ENCODE assay signal across 36 cellular contexts in genomic region chr2:119417898-119418297, GRCh38. TPM values are rescaled to one million over a fixed set of nuclear protein-coding genes. Genes with fewer than 3 reads are reported as not detected.
"Had no signal": no experiment of that assay in that cellular context is flagged by ENCODE, and none has a peak within 500 bp of the region (broad histone marks: within the 10 kb centered on the region; RNA-seq: fewer than 3 reads in every experiment).

No MANE protein-coding gene starts in this region.

- H3K36me3 ChIP-seq: adrenal gland, ascending aorta, cardiac muscle cell had no signal

- FAIRE-seq: bronchial epithelial cell, TTC549 had no signal

- ATAC-seq: activated CD8-positive, alpha-beta T cell treated with anti-CD3 and anti-CD28 coated beads for 36 hours; activated naive CD4-positive, alpha-beta T cell treated with anti-CD3 and anti-CD28 coated beads, Interleukin-2, amount 50 U/mL, for 72 hours; activated T-cell treated with anti-CD3 and anti-CD28 coated beads, Interleukin-2, amount 50 U/mL, for 4 hours; activated T-cell treated with anti-CD3 and anti-CD28 coated beads, Interleukin-2, amount 50 U/mL, for 72 hours; activated T-helper 17 cell treated with anti-CD3 and anti-CD28 coated beads, Interleukin-2, amount 50 U/mL, for 72 hours had no signal

- H3K4me1 ChIP-seq: ascending aorta had no signal

- DNase-seq: activated B cell treated with CpG ODN at 0.5 μM for 24 hours; activated CD4-positive, alpha-beta memory T cell treated with anti-CD3 and anti-CD28 coated beads for 36 hours; activated CD4-positive, alpha-beta T cell treated with anti-CD3 and anti-CD28 coated beads for 4 hours; activated CD4-positive, alpha-beta T cell treated with anti-CD3 and anti-CD28 coated beads, Interleukin-2, amount 10 ng/mL, durations not matched to agents 24 days and 14 days; activated CD4-positive, alpha-beta T cell treated with anti-CD3 and anti-CD28 coated beads, Interleukin-2, amount 50 U/mL, for 1 hour; activated CD4-positive, alpha-beta T cell treated with anti-CD3 and anti-CD28 coated beads, Interleukin-2, amount 50 U/mL, for 4 hours; activated CD4-positive, CD25-positive, alpha-beta regulatory T cell treated with anti-CD3 and anti-CD28 coated beads, Interleukin-2, amount 50 U/mL, for 72 hours; activated CD8-positive, alpha-beta memory T cell treated with anti-CD3 and anti-CD28 coated beads, Interleukin-2, amount 50 U/mL, for 4 hours; activated CD8-positive, alpha-beta T cell treated with anti-CD3 and anti-CD28 coated beads for 36 hours; activated effector memory CD4-positive, alpha-beta T cell treated with anti-CD3 and anti-CD28 coated beads, Interleukin-2, amount 50 U/mL, for 16 hours; activated gamma-delta T cell treated with Interleukin-2 at 50 U/mL for 16 hours; activated naive CD4-positive, alpha-beta T cell; activated naive CD4-positive, alpha-beta T cell treated with anti-CD3 and anti-CD28 coated beads for 36 hours; activated naive CD4-positive, alpha-beta T cell treated with anti-CD3 and anti-CD28 coated beads, Interleukin-2, amount 50 U/mL, for 16 hours; activated naive CD8-positive, alpha-beta T cell treated with anti-CD3 and anti-CD28 coated beads for 36 hours; activated T-cell treated with anti-CD3 and anti-CD28 coated beads for 4 hours; activated T-cell treated with anti-CD3 and anti-CD28 coated beads, Interleukin-2, amount 50 U/mL, for 1 hour; activated T-cell treated with anti-CD3 and anti-CD28 coated beads, Interleukin-2, amount 50 U/mL, for 4 hours; activated T-cell treated with anti-CD3 and anti-CD28 coated beads, Interleukin-2, amount 50 U/mL, for 72 hours; adrenal gland; amygdala; anterior cingulate cortex; caudate nucleus; cerebellar nuclear complex; T-helper 1 cell; T-helper 2 cell; T-helper 9 cell had no signal

- H3K27ac ChIP-seq: adrenal gland, ascending aorta, cardiac muscle cell, VCaP had no signal

- H3K4me3 ChIP-seq: adrenal gland, ascending aorta, cardiac muscle cell had no signal

- H3K9me3 ChIP-seq: adrenal gland, ascending aorta had no signal

RNA-seq across cellular contexts. Expression of gene TMEM37, which starts 13.8 kb away (rescaled TPM):
- total RNA-seq: activated CD4-positive, alpha-beta memory T cell treated with anti-CD3 and anti-CD28 coated beads for 36 hours; activated CD4-positive, alpha-beta T cell treated with anti-CD3 and anti-CD28 coated beads, Interleukin-2, amount 10 ng/mL, durations not matched to agents 24 days and 14 days; activated CD8-positive, alpha-beta memory T cell treated with anti-CD3 and anti-CD28 coated beads for 36 hours; activated CD8-positive, alpha-beta T cell treated with anti-CD3 and anti-CD28 coated beads for 36 hours; activated naive CD4-positive, alpha-beta T cell treated with anti-CD3 and anti-CD28 coated beads for 36 hours; activated naive CD4-positive, alpha-beta T cell treated with anti-CD3 and anti-CD28 coated beads, Interleukin-2, amount 50 U/mL, for 72 hours; activated naive CD8-positive, alpha-beta T cell treated with anti-CD3 and anti-CD28 coated beads for 36 hours; activated T-cell treated with anti-CD3 and anti-CD28 coated beads, Interleukin-2, amount 50 U/mL, for 72 hours; activated T-helper 1 cell treated with anti-CD3 and anti-CD28 coated beads, Interleukin-12 subunit alpha, Interleukin-12 subunit beta, Interleukin-2, Interleukin-4 antibody, amounts not matched to agents 30 ng/mL and 10 ng/mL and 1 ng/mL, durations not matched to agents 14 hours and 24 hours and 36 hours; activated T-helper 17 cell treated with anti-CD3 and anti-CD28 coated beads, Interleukin-2, amount 50 U/mL, for 72 hours; bronchial epithelial cell had no signal

RNA-seq across cellular contexts. Expression of gene C2orf76, which starts 51.3 kb away (rescaled TPM):
- total RNA-seq: ascending aorta had no signal
